Comparison of ENCODE assay signal across 2 cellular contexts in the genomic region with DNA sequence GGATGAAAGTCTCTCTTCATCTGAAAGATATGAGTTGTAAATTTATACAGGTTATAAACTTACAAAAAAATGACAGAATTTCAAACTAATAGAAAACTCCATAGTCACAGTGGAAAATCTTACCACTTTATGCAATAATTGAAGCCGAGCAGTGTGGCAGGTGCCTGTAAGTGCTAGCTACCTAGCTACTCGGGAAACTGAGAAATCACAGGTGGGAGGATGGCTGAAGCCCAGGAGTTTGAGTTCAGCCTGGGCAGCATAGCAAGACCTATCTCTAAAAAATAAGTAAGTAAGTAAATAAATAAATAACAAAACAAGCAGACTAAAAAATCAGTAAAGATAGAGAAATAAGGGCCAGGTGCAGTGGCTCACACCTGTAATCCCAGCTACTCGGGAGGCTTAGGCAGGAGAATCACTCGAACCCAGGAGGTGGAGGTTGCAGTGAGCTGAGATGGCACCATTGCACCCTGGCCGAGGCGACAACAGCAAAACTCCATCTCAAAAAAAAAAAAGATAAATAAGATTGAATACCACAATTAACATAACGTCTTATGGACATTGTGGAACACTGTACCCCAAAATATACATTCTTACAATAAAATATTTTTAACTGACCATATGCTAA.
TF ChIP-seq lines count a peak whose summit lies in the region.

No MANE protein-coding gene starts in this region.

TF ChIP-seq in IMR-90, 13 proteins besides CTCF, POLR2A, EP300 and RAD21:
- TF ChIP-seq, protein P1, sequence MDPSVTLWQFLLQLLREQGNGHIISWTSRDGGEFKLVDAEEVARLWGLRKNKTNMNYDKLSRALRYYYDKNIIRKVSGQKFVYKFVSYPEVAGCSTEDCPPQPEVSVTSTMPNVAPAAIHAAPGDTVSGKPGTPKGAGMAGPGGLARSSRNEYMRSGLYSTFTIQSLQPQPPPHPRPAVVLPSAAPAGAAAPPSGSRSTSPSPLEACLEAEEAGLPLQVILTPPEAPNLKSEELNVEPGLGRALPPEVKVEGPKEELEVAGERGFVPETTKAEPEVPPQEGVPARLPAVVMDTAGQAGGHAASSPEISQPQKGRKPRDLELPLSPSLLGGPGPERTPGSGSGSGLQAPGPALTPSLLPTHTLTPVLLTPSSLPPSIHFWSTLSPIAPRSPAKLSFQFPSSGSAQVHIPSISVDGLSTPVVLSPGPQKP (IDR thresholded peaks at IDR 0.05; ENCODE audit: borderline replicate concordance, low read depth, low read length): no peak
- TF ChIP-seq RCOR1 (IDR thresholded peaks at IDR 0.05; ENCODE audit: insufficient replicate concordance, low read length) (no peak), MXI1 (IDR thresholded peaks at IDR 0.05; ENCODE audit: borderline replicate concordance, low read depth, low read length) (no peak), SMC3 (IDR thresholded peaks at IDR 0.05; ENCODE audit: low read depth, low read length) (no peak), CEBPB (IDR thresholded peaks at IDR 0.05; ENCODE audit: low read depth, low read length) (no peak)
TF ChIP-seq in IMR-90: peak in this region for 0.

TF ChIP-seq in K562, 482 proteins besides CTCF, POLR2A, EP300 and RAD21:
- TF ChIP-seq SMC3 (conservative IDR thresholded peaks at IDR 0.05; ENCODE audit: insufficient read depth, low read depth, low read length) (no peak), ADNP (tag; IDR thresholded peaks at IDR 0.05) (no peak), TBP (optimal IDR thresholded peaks at IDR 0.05; ENCODE audit: low read depth, low read length) (no peak), ETS1 (conservative IDR thresholded peaks at IDR 0.05; ENCODE audit: control insufficient read depth, low read depth, low read length) (no peak), HNRNPL (IDR thresholded peaks at IDR 0.05; ENCODE audit: low read depth, low read length) (no peak), FOXK2 (conservative IDR thresholded peaks at IDR 0.05 in 1 of 2, IDR thresholded peaks at IDR 0.05 in 1 of 2; ENCODE audit: low read depth in 2 of 2) (no peak), ZFPM2 (CRISPR knock-in tag; IDR thresholded peaks at IDR 0.05) (no peak), HLTF (IDR thresholded peaks at IDR 0.05) (no peak), FOXJ3 (CRISPR knock-in tag; IDR thresholded peaks at IDR 0.05) (no peak), HDAC1 (IDR thresholded peaks at IDR 0.05) (no peak), GATA2 (CRISPR knock-in tag; IDR thresholded peaks at IDR 0.05) (no peak), TBL1XR1 (IDR thresholded peaks at IDR 0.05; ENCODE audit: low read length in 2 of 2) (no peak), ETV1 (tag; conservative IDR thresholded peaks at IDR 0.05; ENCODE audit: low read depth) (no peak), ZNF695 (CRISPR knock-in tag; IDR thresholded peaks at IDR 0.05) (no peak), SIX5 (IDR thresholded peaks at IDR 0.05; ENCODE audit: borderline replicate concordance in 1 of 2, insufficient read depth in 1 of 2, low read depth in 1 of 2, low read length in 2 of 2) (no peak), NUFIP1 (IDR thresholded peaks at IDR 0.05; ENCODE audit: partially characterized antibody) (no peak)
- TF ChIP-seq, protein P2, sequence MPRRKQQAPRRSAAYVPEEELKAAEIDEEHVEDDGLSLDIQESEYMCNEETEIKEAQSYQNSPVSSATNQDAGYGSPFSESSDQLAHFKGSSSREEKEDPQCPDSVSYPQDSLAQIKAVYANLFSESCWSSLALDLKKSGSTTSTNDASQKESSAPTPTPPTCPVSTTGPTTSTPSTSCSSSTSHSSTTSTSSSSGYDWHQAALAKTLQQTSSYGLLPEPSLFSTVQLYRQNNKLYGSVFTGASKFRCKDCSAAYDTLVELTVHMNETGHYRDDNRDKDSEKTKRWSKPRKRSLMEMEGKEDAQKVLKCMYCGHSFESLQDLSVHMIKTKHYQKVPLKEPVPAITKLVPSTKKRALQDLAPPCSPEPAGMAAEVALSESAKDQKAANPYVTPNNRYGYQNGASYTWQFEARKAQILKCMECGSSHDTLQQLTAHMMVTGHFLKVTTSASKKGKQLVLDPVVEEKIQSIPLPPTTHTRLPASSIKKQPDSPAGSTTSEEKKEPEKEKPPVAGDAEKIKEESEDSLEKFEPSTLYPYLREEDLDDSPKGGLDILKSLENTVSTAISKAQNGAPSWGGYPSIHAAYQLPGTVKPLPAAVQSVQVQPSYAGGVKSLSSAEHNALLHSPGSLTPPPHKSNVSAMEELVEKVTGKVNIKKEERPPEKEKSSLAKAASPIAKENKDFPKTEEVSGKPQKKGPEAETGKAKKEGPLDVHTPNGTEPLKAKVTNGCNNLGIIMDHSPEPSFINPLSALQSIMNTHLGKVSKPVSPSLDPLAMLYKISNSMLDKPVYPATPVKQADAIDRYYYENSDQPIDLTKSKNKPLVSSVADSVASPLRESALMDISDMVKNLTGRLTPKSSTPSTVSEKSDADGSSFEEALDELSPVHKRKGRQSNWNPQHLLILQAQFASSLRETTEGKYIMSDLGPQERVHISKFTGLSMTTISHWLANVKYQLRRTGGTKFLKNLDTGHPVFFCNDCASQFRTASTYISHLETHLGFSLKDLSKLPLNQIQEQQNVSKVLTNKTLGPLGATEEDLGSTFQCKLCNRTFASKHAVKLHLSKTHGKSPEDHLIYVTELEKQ (CRISPR knock-in tag; IDR thresholded peaks at IDR 0.05): no peak
- TF ChIP-seq, protein P3, sequence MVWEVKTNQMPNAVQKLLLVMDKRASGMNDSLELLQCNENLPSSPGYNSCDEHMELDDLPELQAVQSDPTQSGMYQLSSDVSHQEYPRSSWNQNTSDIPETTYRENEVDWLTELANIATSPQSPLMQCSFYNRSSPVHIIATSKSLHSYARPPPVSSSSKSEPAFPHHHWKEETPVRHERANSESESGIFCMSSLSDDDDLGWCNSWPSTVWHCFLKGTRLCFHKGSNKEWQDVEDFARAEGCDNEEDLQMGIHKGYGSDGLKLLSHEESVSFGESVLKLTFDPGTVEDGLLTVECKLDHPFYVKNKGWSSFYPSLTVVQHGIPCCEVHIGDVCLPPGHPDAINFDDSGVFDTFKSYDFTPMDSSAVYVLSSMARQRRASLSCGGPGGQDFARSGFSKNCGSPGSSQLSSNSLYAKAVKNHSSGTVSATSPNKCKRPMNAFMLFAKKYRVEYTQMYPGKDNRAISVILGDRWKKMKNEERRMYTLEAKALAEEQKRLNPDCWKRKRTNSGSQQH (CRISPR knock-in tag; IDR thresholded peaks at IDR 0.05): no peak
- TF ChIP-seq, protein P4, sequence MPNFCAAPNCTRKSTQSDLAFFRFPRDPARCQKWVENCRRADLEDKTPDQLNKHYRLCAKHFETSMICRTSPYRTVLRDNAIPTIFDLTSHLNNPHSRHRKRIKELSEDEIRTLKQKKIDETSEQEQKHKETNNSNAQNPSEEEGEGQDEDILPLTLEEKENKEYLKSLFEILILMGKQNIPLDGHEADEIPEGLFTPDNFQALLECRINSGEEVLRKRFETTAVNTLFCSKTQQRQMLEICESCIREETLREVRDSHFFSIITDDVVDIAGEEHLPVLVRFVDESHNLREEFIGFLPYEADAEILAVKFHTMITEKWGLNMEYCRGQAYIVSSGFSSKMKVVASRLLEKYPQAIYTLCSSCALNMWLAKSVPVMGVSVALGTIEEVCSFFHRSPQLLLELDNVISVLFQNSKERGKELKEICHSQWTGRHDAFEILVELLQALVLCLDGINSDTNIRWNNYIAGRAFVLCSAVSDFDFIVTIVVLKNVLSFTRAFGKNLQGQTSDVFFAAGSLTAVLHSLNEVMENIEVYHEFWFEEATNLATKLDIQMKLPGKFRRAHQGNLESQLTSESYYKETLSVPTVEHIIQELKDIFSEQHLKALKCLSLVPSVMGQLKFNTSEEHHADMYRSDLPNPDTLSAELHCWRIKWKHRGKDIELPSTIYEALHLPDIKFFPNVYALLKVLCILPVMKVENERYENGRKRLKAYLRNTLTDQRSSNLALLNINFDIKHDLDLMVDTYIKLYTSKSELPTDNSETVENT (CRISPR knock-in tag; IDR thresholded peaks at IDR 0.05): no peak
